In genomic region chr5:74641778-74642542, GRCh38 we compare ENCODE assay signal across 8 cellular contexts. TPM values are rescaled to one million over a fixed set of nuclear protein-coding genes. Genes with fewer than 3 reads are reported as not detected.
DNase-seq lines count a peak whose midpoint lies in the region; ATAC-seq, FAIRE-seq and TF ChIP-seq lines count a peak whose summit lies in the region.

No MANE protein-coding gene starts in this region.

- no TSS peak for BruUV-seq in IMR-90 (replicated peaks; lab: Mats Ljungman, UMichigan)
- BruUV-seq in HepG2 (replicated peaks; lab: Mats Ljungman, UMichigan), result no TSS peak

- POLR2A ChIA-PET in IMR-90 (lab: Charles Lee; ENCODE audit: unreplicated experiment) (interaction anchor here (0.7 kb wide), 1 partner anchor 261 kb away, joined by 3 read pairs; no protein-coding TSS in a partner anchor), HepG2 (lab: Yijun Ruan, JAX) (interaction anchor here (2.0 to 4.0 kb wide), 4 partner anchors 142 to 247 kb away, joined by 12 to 62 read pairs (median 32); no protein-coding TSS in a partner anchor)

- 3% methylated on average over 15 of the region's 28 CpGs; no CpG with 5 or more reads in 1 of the 2 experiments for WGBS in IMR-90 (ENCODE audit: extremely low coverage in 2 of 2, insufficient read length in 1 of 2), 2 experiments
- WGBS in HepG2 (ENCODE audit: low lambda C conversion rate), result 2% methylated on average over 18 of the region's 28 CpGs

- H3K4ac ChIP-seq in IMR-90 (ENCODE audit: low read depth, low read length), result peak overlapping the region; percentile 87

- H2AK5ac ChIP-seq in IMR-90 (ENCODE audit: low read depth, low read length), result peak overlapping the region; percentile 57

- H4K91ac ChIP-seq in IMR-90 (ENCODE audit: insufficient read depth, low read depth, low read length), result peak overlapping the region; percentile 81

- DNase-seq in DMS 273 treated with DMSO at 0.1 percent for 48 hours (lab: John Stamatoyannopoulos, UW), result peak; percentile 72
- peak; percentile 87 for DNase-seq in IMR-90
- DNase-seq in SKM-1 (lab: John Stamatoyannopoulos, UW; ENCODE audit: unreplicated experiment), result peak; percentile 10
- DNase-seq in colonic mucosa, result peak; percentile 67
- DNase-seq in HepG2 (ENCODE audit: low spot score), result peak; percentile 62
- peak; percentile 17 for DNase-seq in stimulated activated naive B cell treated with anti-CD40 and anti-IgM and Interleukin-4, amounts not matched to agents 10 μg/mL and 1 μg/mL and 100 μg/mL, for 72 hours
- DNase-seq in cortex of kidney (lab: John Stamatoyannopoulos, UW), result no peak
- no peak for DNase-seq in HPDE6-E6E7 (ENCODE audit: extremely low spot score)

- peaks cover 0 to 26% of the 10 kb centered on the region in 2 experiments; a peak in 3 of 4 replicates for H3K79me1 ChIP-seq in IMR-90 (ENCODE audit: low read depth in 1 of 2, low read length in 2 of 2)

- TF ChIP-seq EP300 in HepG2 (IDR thresholded peaks at IDR 0.05; ENCODE audit: low read depth in 2 of 2, low read length in 2 of 2) (no peak), HepG2 (CRISPR knock-in tag; IDR thresholded peaks at IDR 0.05; ENCODE audit: borderline replicate concordance) (no peak)

- intact Hi-C loops in IMR-90 (cut with micrococcal nuclease), result loop anchor here (1.0 to 5.0 kb wide), 7 partner anchors 250 to 740 kb away; no protein-coding TSS in a partner anchor
- intact Hi-C loops in colonic mucosa (cut with DNase I), result loop anchor here (5.0 to 10.0 kb wide), 2 partner anchors 605 to 657 kb away; no protein-coding TSS in a partner anchor
- intact Hi-C loops in HepG2 (cut with micrococcal nuclease; ENCODE audit: unreplicated experiment), result loop anchor here (2.0 to 5.0 kb wide), 3 partner anchors 60 to 351 kb away; no protein-coding TSS in a partner anchor

- H3K4me1 ChIP-seq in IMR-90 (ENCODE audit: control insufficient read depth, insufficient read depth, low read length), result peaks cover 18% of the 10 kb centered on the region
- peaks cover 9% of the 10 kb centered on the region for H3K4me1 ChIP-seq in colonic mucosa
- peaks cover 38% of the 10 kb centered on the region for H3K4me1 ChIP-seq in HepG2 (ENCODE audit: insufficient read depth, low read length)

- H3K27me3 ChIP-seq in IMR-90 (ENCODE audit: control insufficient read depth, insufficient read depth, low read length) (no peaks in the 10 kb centered on the region), colonic mucosa (no peaks in the 10 kb centered on the region), HepG2 (ENCODE audit: control insufficient read depth in 1 of 2, insufficient read depth in 2 of 2, low read length in 2 of 2) (no peaks in the 10 kb centered on the region; a peak in 2 of 5 replicates)

- peak overlapping the region; percentile 86; the same call in 1 of the 2 replicates for H3K56ac ChIP-seq in IMR-90 (ENCODE audit: extremely low read depth, insufficient read depth, low read length)

- H2BK20ac ChIP-seq in IMR-90 (ENCODE audit: low read depth, low read length), result peak overlapping the region; percentile 60

- H2AFZ ChIP-seq in IMR-90 (replicated peaks; ENCODE audit: low read length, poor library complexity), result peak overlapping the region; percentile 91
- peak overlapping the region; percentile 37 for H2AFZ ChIP-seq in HepG2 (ENCODE audit: low read length)

- H3K23ac ChIP-seq in IMR-90 (ENCODE audit: low read depth, low read length), result peak overlapping the region; percentile 73

- peaks cover 35% of the 10 kb centered on the region for H3K79me2 ChIP-seq in HepG2 (ENCODE audit: insufficient read depth, low read length)

- H3K4me3 ChIP-seq in IMR-90 (ENCODE audit: insufficient read depth, low read depth, low read length) (peak overlapping the region; percentile 95), colonic mucosa (peak overlapping the region; percentile 72), HepG2 (replicated peaks in 1 of 3; ENCODE audit: insufficient read depth in 1 of 3, low read depth in 2 of 3, low read length in 3 of 3) (peak overlapping the region; percentile 92 to 100 (median 99))

- H3K9me1 ChIP-seq in IMR-90 (ENCODE audit: insufficient read depth, low read length), result peaks cover 14% of the 10 kb centered on the region; the same call in 1 of the 2 replicates

- H3K9ac ChIP-seq in IMR-90 (ENCODE audit: low read depth, low read length) (peak overlapping the region; percentile 54), colonic mucosa (ENCODE audit: low read depth in 2 of 2, low read length in 2 of 2) (peak overlapping the region; percentile 51 to 93), HepG2 (ENCODE audit: insufficient read depth, low read depth, low read length) (peak overlapping the region; percentile 94)

- H4K5ac ChIP-seq in IMR-90 (ENCODE audit: low read depth, low read length), result no peak overlapping the region

- H2BK5ac ChIP-seq in IMR-90 (ENCODE audit: low read depth, low read length, poor library complexity, severe bottlenecking), result peak overlapping the region; percentile 12

- H3K27me3 Mint-ChIP-seq in stimulated activated naive B cell treated with anti-CD40 and anti-IgM and Interleukin-4, amounts not matched to agents 10 μg/mL and 1 μg/mL and 100 μg/mL, for 72 hours, result peaks cover 17 to 20% of the 10 kb centered on the region in 2 donors

- 0 out of 2 replicates have a peak overlapping the region, but pooled peaks have one; percentile 65 for H3K18ac ChIP-seq in IMR-90 (ENCODE audit: low read depth, low read length)

- H3K4me1 Mint-ChIP-seq in stimulated activated naive B cell treated with anti-CD40 and anti-IgM and Interleukin-4, amounts not matched to agents 10 μg/mL and 1 μg/mL and 100 μg/mL, for 72 hours, result peaks cover 35 to 39% of the 10 kb centered on the region in 2 donors

- ATAC-seq in IMR-90 (ENCODE audit: low read depth), result 0 out of 2 replicates have a peak, but pooled peaks have one; percentile 2
- peak; percentile 14 for ATAC-seq in HepG2
- ATAC-seq in stimulated activated naive B cell treated with anti-CD40 and anti-IgM and Interleukin-4, amounts not matched to agents 10 μg/mL and 1 μg/mL and 100 μg/mL, for 72 hours (replicated peaks), result no peak

- no peaks in the 10 kb centered on the region for H3K9me3 ChIP-seq in IMR-90 (ENCODE audit: control insufficient read depth, insufficient read depth, low read length)
- no peaks in the 10 kb centered on the region for H3K9me3 ChIP-seq in colonic mucosa
- no peaks in the 10 kb centered on the region for H3K9me3 ChIP-seq in HepG2 (ENCODE audit: low read length)

- peak; percentile 79 for TF ChIP-seq CTCF in IMR-90 (conservative IDR thresholded peaks at IDR 0.05; ENCODE audit: low read depth, low read length)
- TF ChIP-seq CTCF in colonic mucosa (IDR thresholded peaks at IDR 0.05), result peak; percentile 62
- TF ChIP-seq CTCF in HepG2 (CRISPR knock-in tag; IDR thresholded peaks at IDR 0.05), result peak; percentile 68

- in situ Hi-C loops in IMR-90 (cut with MboI; ENCODE audit: low sequenced_read_pairs) (loop anchor here (10.0 kb wide), 2 partner anchors 607 to 847 kb away; no protein-coding TSS in a partner anchor), HepG2 (cut with HindIII; ENCODE audit: extremely low pct_ligation_motif_present, low pct_unique_long_range_greater_than_20kb) (loop anchor here (5.0 to 10.0 kb wide), 2 partner anchors 245 to 597 kb away; no protein-coding TSS in a partner anchor)

- H4K20me1 ChIP-seq in IMR-90 (ENCODE audit: insufficient read depth, low read length) (peaks cover 19% of the 10 kb centered on the region), HepG2 (ENCODE audit: insufficient read depth, low read length) (peaks cover 29% of the 10 kb centered on the region)

- TF ChIP-seq POLR2A in IMR-90 (IDR thresholded peaks at IDR 0.05; ENCODE audit: low read depth, low read length), result no peak
- TF ChIP-seq POLR2A in HepG2 (IDR thresholded peaks at IDR 0.05; ENCODE audit: insufficient read depth in 1 of 2, low read depth in 2 of 2, low read length in 2 of 2), result peak in 1 of 2 experiments; percentile 14; a peak in 1 of 4 replicates

- H3K14ac ChIP-seq in IMR-90 (replicated peaks; ENCODE audit: low read depth, low read length), result peak overlapping the region; percentile 66

- peak overlapping the region; percentile 87 for H2BK15ac ChIP-seq in IMR-90 (ENCODE audit: low read depth, low read length)

- FAIRE-seq in HepG2 (lab: Jason Lieb, UNC), result peak; percentile 23

- TF ChIP-seq RAD21 in IMR-90 (IDR thresholded peaks at IDR 0.05; ENCODE audit: low read length), result peak; percentile 87
- 0 out of 2 replicates have a peak, but pooled peaks have one; percentile 55 for TF ChIP-seq RAD21 in HepG2 (CRISPR knock-in tag; IDR thresholded peaks at IDR 0.05)

- H3K4me3 Mint-ChIP-seq in stimulated activated naive B cell treated with anti-CD40 and anti-IgM and Interleukin-4, amounts not matched to agents 10 μg/mL and 1 μg/mL and 100 μg/mL, for 72 hours, result peak overlapping the region; percentile 90 to 92

- H4K8ac ChIP-seq in IMR-90 (ENCODE audit: low read depth in 2 of 2, low read length in 2 of 2), result peak overlapping the region; percentile 28 to 65; a peak in 3 of 4 replicates

- CTCF ChIA-PET in IMR-90 (lab: Yijun Ruan, JAX), result interaction anchor here (0.8 to 2.6 kb wide), 2 partner anchors 351 to 740 kb away, joined by 3 to 12 read pairs; no protein-coding TSS in a partner anchor
- CTCF ChIA-PET in HepG2 (lab: Yijun Ruan, JAX; ENCODE audit: low intra/inter-chr PET ratio, low total read pairs), result no interaction called here

- H3K36me3 ChIP-seq in IMR-90 (ENCODE audit: control insufficient read depth, insufficient read depth, low read length) (no peaks in the 10 kb centered on the region), colonic mucosa (no peaks in the 10 kb centered on the region), HepG2 (replicated peaks in 1 of 2; ENCODE audit: control insufficient read depth in 1 of 2, insufficient read depth in 2 of 2, low read length in 2 of 2) (peaks cover 0 to 7% of the 10 kb centered on the region in 2 experiments; a peak in 2 of 5 replicates)

- no peaks in the 10 kb centered on the region for H3K9me3 Mint-ChIP-seq in stimulated activated naive B cell treated with anti-CD40 and anti-IgM and Interleukin-4, amounts not matched to agents 10 μg/mL and 1 μg/mL and 100 μg/mL, for 72 hours

- H2BK120ac ChIP-seq in IMR-90 (ENCODE audit: low read depth, low read length), result peak overlapping the region; percentile 81

- peak overlapping the region; percentile 55 for H3K27ac ChIP-seq in IMR-90 (ENCODE audit: insufficient read depth, low read length)
- H3K27ac ChIP-seq in colonic mucosa, result peak overlapping the region; percentile 94
- peak overlapping the region; percentile 83 for H3K27ac ChIP-seq in HepG2 (ENCODE audit: extremely low read length, insufficient read depth, low read length)

- dilution Hi-C loops in IMR-90 (cut with HindIII; ENCODE audit: low sequenced_read_pairs, unreplicated experiment), result no loop called here

- H3K27ac Mint-ChIP-seq in stimulated activated naive B cell treated with anti-CD40 and anti-IgM and Interleukin-4, amounts not matched to agents 10 μg/mL and 1 μg/mL and 100 μg/mL, for 72 hours, result no peak overlapping the region

- H3K36me3 Mint-ChIP-seq in stimulated activated naive B cell treated with anti-CD40 and anti-IgM and Interleukin-4, amounts not matched to agents 10 μg/mL and 1 μg/mL and 100 μg/mL, for 72 hours, result no peaks in the 10 kb centered on the region

- H3K4me2 ChIP-seq in IMR-90 (ENCODE audit: low read depth, low read length), result peak overlapping the region; percentile 93
- H3K4me2 ChIP-seq in HepG2 (ENCODE audit: low read depth, low read length), result peak overlapping the region; percentile 97

- H2AK9ac ChIP-seq in IMR-90 (replicated peaks; ENCODE audit: low read depth, low read length, poor library complexity), result peak overlapping the region; percentile 80

RNA-seq across cellular contexts. Expression of gene ENC1, which starts 1.4 kb away (rescaled TPM):
- total RNA-seq in IMR-90 (2012; rRNA removed) (55.8 and 70.8 TPM in 2 replicates), colonic mucosa (10 to 100 TPM; 18.9 to 26.6 TPM), HepG2 (2016; rRNA removed; fragmentation: Illumina TruSeq; extraction: Trizol) (63.8 and 69.9 TPM in 2 replicates)
- polyA plus RNA-seq in IMR-90 (2012; rRNA removed) (24.9 and 25.6 TPM in 2 replicates), HepG2 (2011; rRNA removed) (61.6 and 64.4 TPM in 2 replicates)
- 6.4 and 35.1 TPM in 2 replicates for polyA plus RNA-seq in IMR-90 (2012; cell fraction: cytosol; rRNA removed)
- 57.2 and 111 TPM in 2 replicates for polyA plus RNA-seq in IMR-90 (2012; cell fraction: nucleus; rRNA removed; ENCODE audit: low replicate concordance)
- 33.8 and 33.9 TPM in 2 replicates for total RNA-seq in HepG2 (2016; cell fraction: cytosol; rRNA removed; fragmentation: Illumina TruSeq; extraction: Trizol; ENCODE audit: low read depth)
- total RNA-seq in HepG2 (2016; cell fraction: insoluble cytoplasmic fraction; rRNA removed; fragmentation: Illumina TruSeq; extraction: Trizol), result 61.8 and 63.2 TPM in 2 replicates
- 48.4 and 54.2 TPM in 2 replicates for total RNA-seq in HepG2 (2016; cell fraction: membrane; rRNA removed; fragmentation: Illumina TruSeq; extraction: Trizol)
- 60.3 and 63.7 TPM in 2 replicates for total RNA-seq in HepG2 (2016; cell fraction: nucleus; rRNA removed; fragmentation: Illumina TruSeq; extraction: Trizol)
- 32.3 and 55.9 TPM in 2 replicates for polyA plus RNA-seq in HepG2 (2011; cell fraction: cytosol; rRNA removed)
- polyA plus RNA-seq in HepG2 (2011; cell fraction: nucleus; rRNA removed), result 251 and 317 TPM in 2 replicates
- polyA plus RNA-seq in HepG2 (2012), result 54.2 and 69.2 TPM in 2 replicates
- polyA plus RNA-seq in HepG2 (2016; cell fraction: cytosol; fragmentation: Illumina TruSeq; extraction: Trizol; ENCODE audit: low read depth), result 2.0 and 2.4 TPM in 2 replicates
- polyA plus RNA-seq in HepG2 (2016; cell fraction: insoluble cytoplasmic fraction; fragmentation: Illumina TruSeq; extraction: Trizol; ENCODE audit: low read depth), result 40.2 and 43.8 TPM in 2 replicates
- 9.1 and 9.2 TPM in 2 replicates for polyA plus RNA-seq in HepG2 (2016; cell fraction: membrane; fragmentation: Illumina TruSeq; extraction: Trizol; ENCODE audit: low read depth)
- polyA plus RNA-seq in HepG2 (2016; cell fraction: nucleus; fragmentation: Illumina TruSeq; extraction: Trizol; ENCODE audit: insufficient read depth, low read depth), result 102 and 108 TPM in 2 replicates
- 0.19 and 296 TPM in 2 replicates for polyA minus RNA-seq in HepG2 (2011; rRNA and poly(A)+ RNA removed; ENCODE audit: low replicate concordance)
- 71.8 and 103 TPM in 2 replicates for polyA minus RNA-seq in HepG2 (2011; cell fraction: cytosol; rRNA and poly(A)+ RNA removed)
- 162 and 227 TPM in 2 replicates for polyA minus RNA-seq in HepG2 (2011; cell fraction: nucleus; rRNA and poly(A)+ RNA removed)

RNA-seq across cellular contexts. Expression of gene HEXB, which starts 43.1 kb away (rescaled TPM):
- total RNA-seq in IMR-90 (2012; rRNA removed) (76.7 and 132 TPM in 2 replicates), colonic mucosa (100 to 1,000 TPM; 173 to 197 TPM), HepG2 (2016; rRNA removed; fragmentation: Illumina TruSeq; extraction: Trizol) (43.7 and 100 TPM in 2 replicates)
- polyA plus RNA-seq in IMR-90 (2012; rRNA removed) (102 and 126 TPM in 2 replicates), HepG2 (2011; rRNA removed) (83.0 and 104 TPM in 2 replicates)
- polyA plus RNA-seq in IMR-90 (2012; cell fraction: cytosol; rRNA removed), result 69.7 and 87.7 TPM in 2 replicates
- 44.4 and 51.1 TPM in 2 replicates for polyA plus RNA-seq in IMR-90 (2012; cell fraction: nucleus; rRNA removed; ENCODE audit: low replicate concordance)
- 17.8 and 19.0 TPM in 2 replicates for total RNA-seq in HepG2 (2016; cell fraction: cytosol; rRNA removed; fragmentation: Illumina TruSeq; extraction: Trizol; ENCODE audit: low read depth)
- total RNA-seq in HepG2 (2016; cell fraction: insoluble cytoplasmic fraction; rRNA removed; fragmentation: Illumina TruSeq; extraction: Trizol), result 43.7 and 98.9 TPM in 2 replicates
- 29.3 and 30.7 TPM in 2 replicates for total RNA-seq in HepG2 (2016; cell fraction: membrane; rRNA removed; fragmentation: Illumina TruSeq; extraction: Trizol)
- total RNA-seq in HepG2 (2016; cell fraction: nucleus; rRNA removed; fragmentation: Illumina TruSeq; extraction: Trizol), result 77.9 and 100 TPM in 2 replicates
- 53.4 and 70.9 TPM in 2 replicates for polyA plus RNA-seq in HepG2 (2011; cell fraction: cytosol; rRNA removed)
- polyA plus RNA-seq in HepG2 (2011; cell fraction: nucleus; rRNA removed), result 34.2 and 37.1 TPM in 2 replicates
- polyA plus RNA-seq in HepG2 (2012), result 83.2 and 103 TPM in 2 replicates
- 13.9 and 17.9 TPM in 2 replicates for polyA plus RNA-seq in HepG2 (2016; cell fraction: cytosol; fragmentation: Illumina TruSeq; extraction: Trizol; ENCODE audit: low read depth)
- 41.8 and 42.7 TPM in 2 replicates for polyA plus RNA-seq in HepG2 (2016; cell fraction: insoluble cytoplasmic fraction; fragmentation: Illumina TruSeq; extraction: Trizol; ENCODE audit: low read depth)
- polyA plus RNA-seq in HepG2 (2016; cell fraction: membrane; fragmentation: Illumina TruSeq; extraction: Trizol; ENCODE audit: low read depth), result 23.1 and 23.4 TPM in 2 replicates
- polyA plus RNA-seq in HepG2 (2016; cell fraction: nucleus; fragmentation: Illumina TruSeq; extraction: Trizol; ENCODE audit: insufficient read depth, low read depth), result 116 and 128 TPM in 2 replicates
- 55.9 and 60.1 TPM in 2 replicates for polyA minus RNA-seq in HepG2 (2011; rRNA and poly(A)+ RNA removed; ENCODE audit: low replicate concordance)
- polyA minus RNA-seq in HepG2 (2011; cell fraction: cytosol; rRNA and poly(A)+ RNA removed), result 39.4 and 45.6 TPM in 2 replicates
- 36.4 and 36.8 TPM in 2 replicates for polyA minus RNA-seq in HepG2 (2011; cell fraction: nucleus; rRNA and poly(A)+ RNA removed)

Comparison
In these comparisons a context has a peak if more than half of its experiments do, and no peak if none do; other contexts are left out.
1. DNase-seq: peak in DMS 273 treated with DMSO at 0.1 percent for 48 hours (single experiment), IMR-90 (single experiment), SKM-1 (single experiment), colonic mucosa (single experiment), HepG2 (single experiment) and stimulated activated naive B cell treated with anti-CD40 and anti-IgM and Interleukin-4, amounts not matched to agents 10 μg/mL and 1 μg/mL and 100 μg/mL, for 72 hours (single experiment); none in cortex of kidney (single experiment) and HPDE6-E6E7 (single experiment).
2. ATAC-seq: peak in IMR-90 (single experiment) and HepG2 (single experiment); none in stimulated activated naive B cell treated with anti-CD40 and anti-IgM and Interleukin-4, amounts not matched to agents 10 μg/mL and 1 μg/mL and 100 μg/mL, for 72 hours (0 of 2).
3. Peak in every context shown above with its lines, with median percentiles within 50 percentile points of each other: H3K27ac ChIP-seq, H3K4me3 ChIP-seq, H3K9ac ChIP-seq and CTCF ChIP-seq.